Comparison of ENCODE assay signal across 8 cellular contexts in genomic region chr2:86584164-86584913, GRCh38. TPM values are rescaled to one million over a fixed set of nuclear protein-coding genes. Genes with fewer than 3 reads are reported as not detected.
A peak's percentile ranks its signal among the peaks of the same experiment; 100 is the strongest.
DNase-seq lines count a peak whose midpoint lies in the region; ATAC-seq and TF ChIP-seq lines count a peak whose summit lies in the region.

No MANE protein-coding gene starts in this region.

- H3K36me3 ChIP-seq in BE2C, result no peaks in the 10 kb centered on the region
- no peaks in the 10 kb centered on the region for H3K36me3 ChIP-seq in HAP-1 (replicated peaks)

- ATAC-seq in GM18505 (IDR thresholded peaks at IDR 0.05; ENCODE audit: unreplicated experiment), result peak; percentile 59
- peak; percentile 52 for ATAC-seq in HG03097 (IDR thresholded peaks at IDR 0.05; ENCODE audit: low FRiP score, unreplicated experiment)
- ATAC-seq in esophagus mucosa, result no peak
- no peak for ATAC-seq in HG02571 (IDR thresholded peaks at IDR 0.05; ENCODE audit: unreplicated experiment)

- no peaks in the 10 kb centered on the region for H3K27me3 Mint-ChIP-seq in activated naive CD8-positive, alpha-beta T cell

- no peaks in the 10 kb centered on the region for H3K9me3 Mint-ChIP-seq in activated naive CD8-positive, alpha-beta T cell (ENCODE audit: low read depth)

- in situ Hi-C loops in HAP-1 (cut with MboI; ENCODE audit: low sequenced_read_pairs), result no loop called here

- H3K4me1 ChIP-seq in BE2C, result no peaks in the 10 kb centered on the region
- no peaks in the 10 kb centered on the region for H3K4me1 ChIP-seq in HAP-1

- peaks cover 22% of the 10 kb centered on the region for H3K4me1 Mint-ChIP-seq in activated naive CD8-positive, alpha-beta T cell (ENCODE audit: low read depth)

- peak overlapping the region; percentile 89 for H3K27ac Mint-ChIP-seq in activated naive CD8-positive, alpha-beta T cell

- peaks cover 4% of the 10 kb centered on the region for H3K36me3 Mint-ChIP-seq in activated naive CD8-positive, alpha-beta T cell

- no peaks in the 10 kb centered on the region for H3K27me3 ChIP-seq in BE2C
- peaks cover 9% of the 10 kb centered on the region; the same call in 1 of the 2 replicates for H3K27me3 ChIP-seq in HAP-1 (ENCODE audit: low read depth)

- peak overlapping the region; percentile 33 for H3K4me3 Mint-ChIP-seq in activated naive CD8-positive, alpha-beta T cell

- TF ChIP-seq CTCF in BE2C (IDR thresholded peaks at IDR 0.05; ENCODE audit: low read depth, low read length), result no peak

- no peaks in the 10 kb centered on the region for H3K9me3 ChIP-seq in BE2C
- no peaks in the 10 kb centered on the region for H3K9me3 ChIP-seq in HAP-1

- DNase-seq in myocyte (ENCODE audit: low read depth) (peak; percentile 12), BE2C (no peak), HAP-1 (ENCODE audit: low spot score in 2 of 2) (no peak)

- no peak for TF ChIP-seq POLR2A in GM18505 (IDR thresholded peaks at IDR 0.05; ENCODE audit: borderline replicate concordance, extremely low read depth, insufficient read depth, insufficient read length)

- H3K4me3 ChIP-seq in BE2C (ENCODE audit: low read depth, low read length) (no peak overlapping the region), HAP-1 (no peak overlapping the region)

RNA-seq across cellular contexts. Expression of gene CHMP3, which starts 21.1 kb away (rescaled TPM):
- total RNA-seq in myocyte, result 106 and 116 TPM in 2 replicates
- 106 TPM for polyA plus RNA-seq in myocyte (2012)
- 93.9 TPM for total RNA-seq in esophagus mucosa
- polyA plus RNA-seq in BE2C (2012; ENCODE audit: insufficient read depth, insufficient read length, low read depth), result 6.0 TPM

RNA-seq across cellular contexts. Expression of gene RNF103, which starts 39.3 kb away (rescaled TPM):
- total RNA-seq in myocyte (32.9 and 50.6 TPM in 2 replicates), esophagus mucosa (12.6 TPM)
- polyA plus RNA-seq in myocyte (2012), result 17.8 TPM
- 5.5 TPM for polyA plus RNA-seq in BE2C (2012; ENCODE audit: insufficient read depth, insufficient read length, low read depth)

Comparison
In these comparisons a context has a peak if more than half of its experiments do, and no peak if none do; other contexts are left out.
1. ATAC-seq: peak in GM18505 (single experiment) and HG03097 (single experiment); none in esophagus mucosa (single experiment) and HG02571 (single experiment).